In the genomic region with DNA sequence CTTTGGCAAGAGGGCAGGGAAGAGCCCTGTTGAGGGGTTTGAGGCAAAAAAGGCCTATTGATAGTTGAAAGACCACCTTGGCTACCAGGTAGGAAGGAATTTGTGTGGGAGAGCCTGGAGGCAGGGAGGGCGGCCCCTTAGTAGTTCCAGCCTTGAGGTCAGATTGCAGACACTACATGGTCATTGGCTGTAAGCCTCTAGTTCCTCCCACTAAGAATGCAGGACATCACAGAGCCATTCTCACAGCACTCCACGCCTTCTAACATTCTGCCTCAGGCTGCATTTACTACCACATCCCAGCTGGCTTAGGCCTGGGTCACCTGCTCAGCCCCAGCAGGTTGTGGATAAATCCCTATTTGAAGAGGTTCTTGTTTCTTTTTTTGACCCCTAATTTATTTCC, we compare ENCODE assay signal across 2 cellular contexts.
TF ChIP-seq lines count a peak whose summit lies in the region.

No MANE protein-coding gene starts in this region.

TF ChIP-seq in GM23338, 12 proteins besides CTCF, POLR2A, EP300 and RAD21 (continues in another document):
- TF ChIP-seq, protein P1, sequence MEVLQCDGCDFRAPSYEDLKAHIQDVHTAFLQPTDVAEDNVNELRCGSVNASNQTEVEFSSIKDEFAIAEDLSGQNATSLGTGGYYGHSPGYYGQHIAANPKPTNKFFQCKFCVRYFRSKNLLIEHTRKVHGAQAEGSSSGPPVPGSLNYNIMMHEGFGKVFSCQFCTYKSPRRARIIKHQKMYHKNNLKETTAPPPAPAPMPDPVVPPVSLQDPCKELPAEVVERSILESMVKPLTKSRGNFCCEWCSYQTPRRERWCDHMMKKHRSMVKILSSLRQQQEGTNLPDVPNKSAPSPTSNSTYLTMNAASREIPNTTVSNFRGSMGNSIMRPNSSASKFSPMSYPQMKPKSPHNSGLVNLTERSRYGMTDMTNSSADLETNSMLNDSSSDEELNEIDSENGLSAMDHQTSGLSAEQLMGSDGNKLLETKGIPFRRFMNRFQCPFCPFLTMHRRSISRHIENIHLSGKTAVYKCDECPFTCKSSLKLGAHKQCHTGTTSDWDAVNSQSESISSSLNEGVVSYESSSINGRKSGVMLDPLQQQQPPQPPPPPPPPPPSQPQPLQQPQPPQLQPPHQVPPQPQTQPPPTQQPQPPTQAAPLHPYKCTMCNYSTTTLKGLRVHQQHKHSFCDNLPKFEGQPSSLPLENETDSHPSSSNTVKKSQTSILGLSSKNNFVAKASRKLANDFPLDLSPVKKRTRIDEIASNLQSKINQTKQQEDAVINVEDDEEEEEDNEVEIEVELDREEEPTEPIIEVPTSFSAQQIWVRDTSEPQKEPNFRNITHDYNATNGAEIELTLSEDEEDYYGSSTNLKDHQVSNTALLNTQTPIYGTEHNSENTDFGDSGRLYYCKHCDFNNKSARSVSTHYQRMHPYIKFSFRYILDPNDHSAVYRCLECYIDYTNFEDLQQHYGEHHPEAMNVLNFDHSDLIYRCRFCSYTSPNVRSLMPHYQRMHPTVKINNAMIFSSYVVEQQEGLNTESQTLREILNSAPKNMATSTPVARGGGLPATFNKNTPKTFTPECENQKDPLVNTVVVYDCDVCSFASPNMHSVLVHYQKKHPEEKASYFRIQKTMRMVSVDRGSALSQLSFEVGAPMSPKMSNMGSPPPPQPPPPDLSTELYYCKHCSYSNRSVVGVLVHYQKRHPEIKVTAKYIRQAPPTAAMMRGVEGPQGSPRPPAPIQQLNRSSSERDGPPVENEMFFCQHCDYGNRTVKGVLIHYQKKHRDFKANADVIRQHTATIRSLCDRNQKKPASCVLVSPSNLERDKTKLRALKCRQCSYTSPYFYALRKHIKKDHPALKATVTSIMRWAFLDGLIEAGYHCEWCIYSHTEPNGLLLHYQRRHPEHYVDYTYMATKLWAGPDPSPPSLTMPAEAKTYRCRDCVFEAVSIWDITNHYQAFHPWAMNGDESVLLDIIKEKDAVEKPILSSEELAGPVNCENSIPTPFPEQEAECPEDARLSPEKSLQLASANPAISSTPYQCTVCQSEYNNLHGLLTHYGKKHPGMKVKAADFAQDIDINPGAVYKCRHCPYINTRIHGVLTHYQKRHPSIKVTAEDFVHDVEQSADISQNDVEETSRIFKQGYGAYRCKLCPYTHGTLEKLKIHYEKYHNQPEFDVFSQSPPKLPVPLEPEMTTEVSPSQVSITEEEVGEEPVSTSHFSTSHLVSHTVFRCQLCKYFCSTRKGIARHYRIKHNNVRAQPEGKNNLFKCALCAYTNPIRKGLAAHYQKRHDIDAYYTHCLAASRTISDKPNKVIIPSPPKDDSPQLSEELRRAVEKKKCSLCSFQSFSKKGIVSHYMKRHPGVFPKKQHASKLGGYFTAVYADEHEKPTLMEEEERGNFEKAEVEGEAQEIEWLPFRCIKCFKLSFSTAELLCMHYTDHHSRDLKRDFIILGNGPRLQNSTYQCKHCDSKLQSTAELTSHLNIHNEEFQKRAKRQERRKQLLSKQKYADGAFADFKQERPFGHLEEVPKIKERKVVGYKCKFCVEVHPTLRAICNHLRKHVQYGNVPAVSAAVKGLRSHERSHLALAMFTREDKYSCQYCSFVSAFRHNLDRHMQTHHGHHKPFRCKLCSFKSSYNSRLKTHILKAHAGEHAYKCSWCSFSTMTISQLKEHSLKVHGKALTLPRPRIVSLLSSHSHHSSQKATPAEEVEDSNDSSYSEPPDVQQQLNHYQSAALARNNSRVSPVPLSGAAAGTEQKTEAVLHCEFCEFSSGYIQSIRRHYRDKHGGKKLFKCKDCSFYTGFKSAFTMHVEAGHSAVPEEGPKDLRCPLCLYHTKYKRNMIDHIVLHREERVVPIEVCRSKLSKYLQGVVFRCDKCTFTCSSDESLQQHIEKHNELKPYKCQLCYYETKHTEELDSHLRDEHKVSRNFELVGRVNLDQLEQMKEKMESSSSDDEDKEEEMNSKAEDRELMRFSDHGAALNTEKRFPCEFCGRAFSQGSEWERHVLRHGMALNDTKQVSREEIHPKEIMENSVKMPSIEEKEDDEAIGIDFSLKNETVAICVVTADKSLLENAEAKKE (CRISPR knock-in tag; IDR thresholded peaks at IDR 0.05): no peak
- TF ChIP-seq ZNF114 (CRISPR knock-in tag; IDR thresholded peaks at IDR 0.05) (no peak), JUNB (IDR thresholded peaks at IDR 0.05; ENCODE audit: unreplicated experiment) (no peak), POLR2AphosphoS5 (IDR thresholded peaks at IDR 0.05; ENCODE audit: low read depth) (no peak), NANOG (IDR thresholded peaks at IDR 0.05; ENCODE audit: borderline replicate concordance) (no peak), EZH2 (IDR thresholded peaks at IDR 0.05; ENCODE audit: low read depth, unreplicated experiment) (no peak), CREB1 (CRISPR knock-in tag; IDR thresholded peaks at IDR 0.05; ENCODE audit: low read depth) (no peak), EZH2phosphoT487 (IDR thresholded peaks at IDR 0.05; ENCODE audit: unreplicated experiment) (no peak)
- TF ChIP-seq, protein P2, sequence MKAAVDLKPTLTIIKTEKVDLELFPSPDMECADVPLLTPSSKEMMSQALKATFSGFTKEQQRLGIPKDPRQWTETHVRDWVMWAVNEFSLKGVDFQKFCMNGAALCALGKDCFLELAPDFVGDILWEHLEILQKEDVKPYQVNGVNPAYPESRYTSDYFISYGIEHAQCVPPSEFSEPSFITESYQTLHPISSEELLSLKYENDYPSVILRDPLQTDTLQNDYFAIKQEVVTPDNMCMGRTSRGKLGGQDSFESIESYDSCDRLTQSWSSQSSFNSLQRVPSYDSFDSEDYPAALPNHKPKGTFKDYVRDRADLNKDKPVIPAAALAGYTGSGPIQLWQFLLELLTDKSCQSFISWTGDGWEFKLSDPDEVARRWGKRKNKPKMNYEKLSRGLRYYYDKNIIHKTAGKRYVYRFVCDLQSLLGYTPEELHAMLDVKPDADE (IDR thresholded peaks at IDR 0.05): no peak
- TF ChIP-seq, protein P3, sequence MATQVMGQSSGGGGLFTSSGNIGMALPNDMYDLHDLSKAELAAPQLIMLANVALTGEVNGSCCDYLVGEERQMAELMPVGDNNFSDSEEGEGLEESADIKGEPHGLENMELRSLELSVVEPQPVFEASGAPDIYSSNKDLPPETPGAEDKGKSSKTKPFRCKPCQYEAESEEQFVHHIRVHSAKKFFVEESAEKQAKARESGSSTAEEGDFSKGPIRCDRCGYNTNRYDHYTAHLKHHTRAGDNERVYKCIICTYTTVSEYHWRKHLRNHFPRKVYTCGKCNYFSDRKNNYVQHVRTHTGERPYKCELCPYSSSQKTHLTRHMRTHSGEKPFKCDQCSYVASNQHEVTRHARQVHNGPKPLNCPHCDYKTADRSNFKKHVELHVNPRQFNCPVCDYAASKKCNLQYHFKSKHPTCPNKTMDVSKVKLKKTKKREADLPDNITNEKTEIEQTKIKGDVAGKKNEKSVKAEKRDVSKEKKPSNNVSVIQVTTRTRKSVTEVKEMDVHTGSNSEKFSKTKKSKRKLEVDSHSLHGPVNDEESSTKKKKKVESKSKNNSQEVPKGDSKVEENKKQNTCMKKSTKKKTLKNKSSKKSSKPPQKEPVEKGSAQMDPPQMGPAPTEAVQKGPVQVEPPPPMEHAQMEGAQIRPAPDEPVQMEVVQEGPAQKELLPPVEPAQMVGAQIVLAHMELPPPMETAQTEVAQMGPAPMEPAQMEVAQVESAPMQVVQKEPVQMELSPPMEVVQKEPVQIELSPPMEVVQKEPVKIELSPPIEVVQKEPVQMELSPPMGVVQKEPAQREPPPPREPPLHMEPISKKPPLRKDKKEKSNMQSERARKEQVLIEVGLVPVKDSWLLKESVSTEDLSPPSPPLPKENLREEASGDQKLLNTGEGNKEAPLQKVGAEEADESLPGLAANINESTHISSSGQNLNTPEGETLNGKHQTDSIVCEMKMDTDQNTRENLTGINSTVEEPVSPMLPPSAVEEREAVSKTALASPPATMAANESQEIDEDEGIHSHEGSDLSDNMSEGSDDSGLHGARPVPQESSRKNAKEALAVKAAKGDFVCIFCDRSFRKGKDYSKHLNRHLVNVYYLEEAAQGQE (IDR thresholded peaks at IDR 0.05; ENCODE audit: unreplicated experiment): no peak

TF ChIP-seq in H1, 55 proteins besides CTCF, POLR2A, EP300 and RAD21 (continued from another document):
- TF ChIP-seq, protein P4, sequence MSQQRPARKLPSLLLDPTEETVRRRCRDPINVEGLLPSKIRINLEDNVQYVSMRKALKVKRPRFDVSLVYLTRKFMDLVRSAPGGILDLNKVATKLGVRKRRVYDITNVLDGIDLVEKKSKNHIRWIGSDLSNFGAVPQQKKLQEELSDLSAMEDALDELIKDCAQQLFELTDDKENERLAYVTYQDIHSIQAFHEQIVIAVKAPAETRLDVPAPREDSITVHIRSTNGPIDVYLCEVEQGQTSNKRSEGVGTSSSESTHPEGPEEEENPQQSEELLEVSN (IDR thresholded peaks at IDR 0.05): no peak
- TF ChIP-seq CTBP2 (IDR thresholded peaks at IDR 0.05; ENCODE audit: borderline replicate concordance, insufficient read depth, insufficient read length, low read length): no peak
- TF ChIP-seq, protein P5, sequence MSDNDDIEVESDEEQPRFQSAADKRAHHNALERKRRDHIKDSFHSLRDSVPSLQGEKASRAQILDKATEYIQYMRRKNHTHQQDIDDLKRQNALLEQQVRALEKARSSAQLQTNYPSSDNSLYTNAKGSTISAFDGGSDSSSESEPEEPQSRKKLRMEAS (IDR thresholded peaks at IDR 0.05): no peak
- TF ChIP-seq TAF1 (IDR thresholded peaks at IDR 0.05; ENCODE audit: low read depth, low read length): no peak
- TF ChIP-seq MAFK (IDR thresholded peaks at IDR 0.05; ENCODE audit: low read depth, low read length): no peak
- no peak for TF ChIP-seq NRF1 (IDR thresholded peaks at IDR 0.05; ENCODE audit: low read depth, low read length)
- TF ChIP-seq SIRT6 (IDR thresholded peaks at IDR 0.05; ENCODE audit: low read length): no peak
- no peak for TF ChIP-seq BRCA1 (IDR thresholded peaks at IDR 0.05; ENCODE audit: low read depth, low read length)
- TF ChIP-seq, protein P6, sequence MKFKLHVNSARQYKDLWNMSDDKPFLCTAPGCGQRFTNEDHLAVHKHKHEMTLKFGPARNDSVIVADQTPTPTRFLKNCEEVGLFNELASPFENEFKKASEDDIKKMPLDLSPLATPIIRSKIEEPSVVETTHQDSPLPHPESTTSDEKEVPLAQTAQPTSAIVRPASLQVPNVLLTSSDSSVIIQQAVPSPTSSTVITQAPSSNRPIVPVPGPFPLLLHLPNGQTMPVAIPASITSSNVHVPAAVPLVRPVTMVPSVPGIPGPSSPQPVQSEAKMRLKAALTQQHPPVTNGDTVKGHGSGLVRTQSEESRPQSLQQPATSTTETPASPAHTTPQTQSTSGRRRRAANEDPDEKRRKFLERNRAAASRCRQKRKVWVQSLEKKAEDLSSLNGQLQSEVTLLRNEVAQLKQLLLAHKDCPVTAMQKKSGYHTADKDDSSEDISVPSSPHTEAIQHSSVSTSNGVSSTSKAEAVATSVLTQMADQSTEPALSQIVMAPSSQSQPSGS (IDR thresholded peaks at IDR 0.05; ENCODE audit: low read length): no peak
- TF ChIP-seq SIN3A (conservative IDR thresholded peaks at IDR 0.05 in 1 of 2, IDR thresholded peaks at IDR 0.05 in 1 of 2; ENCODE audit: low read depth in 1 of 2, low read length in 2 of 2): no peak
- no peak for TF ChIP-seq JUN (IDR thresholded peaks at IDR 0.05; ENCODE audit: low read depth, low read length)
- TF ChIP-seq JUND (IDR thresholded peaks at IDR 0.05; ENCODE audit: low read length): no peak
